8 cellular contexts compared by ENCODE assay signal in the genomic region with DNA sequence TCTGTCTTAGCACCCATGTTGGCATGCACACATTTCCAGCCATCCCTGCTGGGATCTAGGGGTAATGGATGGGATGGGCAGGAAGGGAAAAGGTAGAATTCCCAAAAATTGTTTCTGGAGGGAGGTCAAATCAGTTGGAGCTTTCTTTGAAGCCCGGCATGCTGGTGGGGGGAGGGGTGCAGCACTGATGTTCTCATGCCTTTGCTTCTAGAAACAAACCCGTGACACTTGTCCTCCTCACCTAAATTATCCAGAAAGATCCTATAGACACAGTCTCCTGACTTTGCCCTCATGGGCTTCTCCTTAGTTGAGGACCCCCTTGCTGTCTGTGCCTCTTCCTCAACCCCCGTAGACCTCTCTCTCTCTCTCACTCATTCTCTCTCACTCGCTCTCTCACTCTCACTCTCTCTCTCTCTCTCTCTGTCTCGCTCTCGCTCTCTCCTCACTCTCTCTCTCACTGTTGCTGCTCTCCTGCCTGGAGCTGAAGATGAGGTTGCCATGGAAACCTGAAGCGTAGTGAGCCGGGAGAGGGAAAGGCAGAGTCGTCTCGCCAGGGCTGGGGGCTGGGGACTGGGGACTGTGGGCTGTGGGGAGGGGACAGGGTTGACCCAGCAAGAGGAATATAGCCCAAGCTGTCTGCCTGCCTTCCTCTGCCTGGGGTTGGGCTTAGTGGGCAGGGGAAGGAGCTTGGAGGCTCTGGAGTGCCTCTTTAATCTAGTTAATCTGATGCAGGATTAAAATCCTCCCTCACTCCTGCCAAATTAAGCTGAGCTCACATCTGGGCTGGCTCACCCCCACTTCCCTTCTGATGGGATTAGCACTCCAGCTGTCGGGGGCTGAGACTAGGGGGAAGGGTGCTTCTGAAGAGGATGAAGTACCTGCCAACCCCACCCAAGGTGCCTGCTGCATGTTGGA. TPM values are rescaled to one million over a fixed set of nuclear protein-coding genes. Genes with fewer than 3 reads are reported as not detected.
DNase-seq lines count a peak whose midpoint lies in the region; ATAC-seq and TF ChIP-seq lines count a peak whose summit lies in the region.

No MANE protein-coding gene starts in this region.

- intact Hi-C loops in colonic mucosa (cut with DNase I), result loop anchor here (10.0 kb wide), 1 partner anchor 269 kb away; a partner anchor contains a TSS

- no peaks in the 10 kb centered on the region for H3K27me3 ChIP-seq in CD4-positive, CD25-positive, alpha-beta regulatory T cell (ENCODE audit: control insufficient read depth, insufficient read depth, low read length)
- no peaks in the 10 kb centered on the region for H3K27me3 ChIP-seq in colonic mucosa

- H3K36me3 ChIP-seq in CD4-positive, CD25-positive, alpha-beta regulatory T cell (ENCODE audit: control insufficient read depth, insufficient read depth, low read length), result peaks cover 71% of the 10 kb centered on the region
- H3K36me3 ChIP-seq in colonic mucosa, result no peaks in the 10 kb centered on the region

- H3K36me3 Mint-ChIP-seq in CD4-positive, CD25-positive, alpha-beta regulatory T cell, result peaks cover 30% of the 10 kb centered on the region
- H3K36me3 Mint-ChIP-seq in natural killer cell treated with Interleukin-12 subunit alpha and Interleukin-12 subunit beta and Interleukin-15 and Interleukin-18, amount 100 ng/mL, for 72 hours, result peaks cover 15% of the 10 kb centered on the region

- peak overlapping the region; percentile 21 to 79 (median 52) for H3K4me3 Mint-ChIP-seq in CD4-positive, CD25-positive, alpha-beta regulatory T cell
- peak overlapping the region; percentile 88 for H3K4me3 Mint-ChIP-seq in natural killer cell treated with Interleukin-12 subunit alpha and Interleukin-12 subunit beta and Interleukin-15 and Interleukin-18, amount 100 ng/mL, for 72 hours

- peak overlapping the region; percentile 34 for H3K27ac ChIP-seq in CD4-positive, CD25-positive, alpha-beta regulatory T cell (ENCODE audit: insufficient read depth, low read length, poor library complexity, severe bottlenecking)
- H3K27ac ChIP-seq in colonic mucosa, result peak overlapping the region; percentile 30

- H3K27ac Mint-ChIP-seq in CD4-positive, CD25-positive, alpha-beta regulatory T cell, result peak overlapping the region; percentile 89 to 92 (median 90)
- H3K27ac Mint-ChIP-seq in natural killer cell treated with Interleukin-12 subunit alpha and Interleukin-12 subunit beta and Interleukin-15 and Interleukin-18, amount 100 ng/mL, for 72 hours, result peak overlapping the region; percentile 72 to 86

- peak overlapping the region; percentile 26 for H3K4me3 ChIP-seq in CD4-positive, CD25-positive, alpha-beta regulatory T cell (ENCODE audit: low read depth, low read length)
- no peak overlapping the region for H3K4me3 ChIP-seq in colonic mucosa

- H3K9me3 ChIP-seq in CD4-positive, CD25-positive, alpha-beta regulatory T cell (ENCODE audit: control insufficient read depth in 2 of 2, low read length in 2 of 2), result no peaks in the 10 kb centered on the region
- no peaks in the 10 kb centered on the region for H3K9me3 ChIP-seq in colonic mucosa

- no peaks in the 10 kb centered on the region for H3K9me3 Mint-ChIP-seq in CD4-positive, CD25-positive, alpha-beta regulatory T cell
- H3K9me3 Mint-ChIP-seq in natural killer cell treated with Interleukin-12 subunit alpha and Interleukin-12 subunit beta and Interleukin-15 and Interleukin-18, amount 100 ng/mL, for 72 hours, result no peaks in the 10 kb centered on the region

- peak overlapping the region; percentile 1 to 59 for H3K9ac ChIP-seq in colonic mucosa (ENCODE audit: low read depth in 2 of 2, low read length in 2 of 2)

- CTCF ChIA-PET in HEK293T (lab: Yijun Ruan, JAX), result interaction anchor here (0.6 kb wide), 1 partner anchor 82 kb away, joined by 3 read pairs; no protein-coding TSS in a partner anchor

- H3K27me3 Mint-ChIP-seq in CD4-positive, CD25-positive, alpha-beta regulatory T cell, result no peaks in the 10 kb centered on the region
- no peaks in the 10 kb centered on the region for H3K27me3 Mint-ChIP-seq in natural killer cell treated with Interleukin-12 subunit alpha and Interleukin-12 subunit beta and Interleukin-15 and Interleukin-18, amount 100 ng/mL, for 72 hours

- TF ChIP-seq CTCF in colonic mucosa (IDR thresholded peaks at IDR 0.05), result no peak

- peaks cover 86% of the 10 kb centered on the region for H3K4me1 ChIP-seq in CD4-positive, CD25-positive, alpha-beta regulatory T cell (ENCODE audit: control insufficient read depth, insufficient read depth, low read length, poor library complexity, severe bottlenecking)
- peaks cover 35% of the 10 kb centered on the region for H3K4me1 ChIP-seq in colonic mucosa

- no peak for ATAC-seq in CD4-positive, CD25-positive, alpha-beta regulatory T cell (ENCODE audit: low read depth in 2 of 2)
- no peak for ATAC-seq in natural killer cell treated with Interleukin-12 subunit alpha and Interleukin-12 subunit beta and Interleukin-15 and Interleukin-18, amount 100 ng/mL, for 72 hours
- ATAC-seq in HG03342 (IDR thresholded peaks at IDR 0.05; ENCODE audit: unreplicated experiment) (no peak), GM18909 (IDR thresholded peaks at IDR 0.05; ENCODE audit: poor library complexity, unreplicated experiment) (no peak)

- peaks cover 7 to 91% (median 60%) of the 10 kb centered on the region in 4 donors for H3K4me1 Mint-ChIP-seq in CD4-positive, CD25-positive, alpha-beta regulatory T cell
- peaks cover 67 to 76% of the 10 kb centered on the region in 2 donors for H3K4me1 Mint-ChIP-seq in natural killer cell treated with Interleukin-12 subunit alpha and Interleukin-12 subunit beta and Interleukin-15 and Interleukin-18, amount 100 ng/mL, for 72 hours (ENCODE audit: low read depth in 2 of 2)

- DNase-seq in CD4-positive, CD25-positive, alpha-beta regulatory T cell, result no peak
- peak; percentile 56 for DNase-seq in NCI-H1694 (lab: John Stamatoyannopoulos, UW)
- DNase-seq in colonic mucosa, result no peak
- DNase-seq in natural killer cell treated with Interleukin-12 subunit alpha and Interleukin-12 subunit beta and Interleukin-15 and Interleukin-18, amount 100 ng/mL, for 72 hours (ENCODE audit: low spot score), result no peak
- DNase-seq in HEK293T (ENCODE audit: extremely low spot score), result no peak
- no peak for DNase-seq in KG1 (lab: John Stamatoyannopoulos, UW)

- POLR2A ChIA-PET in HEK293T (lab: Yijun Ruan, JAX), result interaction anchor here (1.2 to 4.3 kb wide), 3 partner anchors 16 to 61 kb away, joined by 3 to 24 read pairs (median 4); a partner anchor contains a TSS

TF ChIP-seq in HEK293T, 16 proteins besides CTCF, POLR2A, EP300 and RAD21:
- no peak for TF ChIP-seq FOXA1 (IDR thresholded peaks at IDR 0.05)
- TF ChIP-seq BHLHE40 (IDR thresholded peaks at IDR 0.05; ENCODE audit: borderline replicate concordance), result no peak
- no peak for TF ChIP-seq FOXK2 (IDR thresholded peaks at IDR 0.05)
- no peak for TF ChIP-seq SP1 (IDR thresholded peaks at IDR 0.05)
- TF ChIP-seq FOXM1 (IDR thresholded peaks at IDR 0.05; ENCODE audit: borderline replicate concordance), result no peak
- TF ChIP-seq HDGF (IDR thresholded peaks at IDR 0.05; ENCODE audit: borderline replicate concordance), result no peak
- TF ChIP-seq ZNF384 (IDR thresholded peaks at IDR 0.05), result no peak
- no peak for TF ChIP-seq LEF1 (IDR thresholded peaks at IDR 0.05; ENCODE audit: borderline replicate concordance)

RNA-seq across cellular contexts. Expression of a gene that starts 16.1 kb away (rescaled TPM):
- total RNA-seq in CD4-positive, CD25-positive, alpha-beta regulatory T cell, result 154 TPM
- 10 to 100 TPM; 50.3 to 77.3 (median 62.8) TPM for polyA plus RNA-seq in CD4-positive, CD25-positive, alpha-beta regulatory T cell
- total RNA-seq in colonic mucosa, result 100 to 1,000 TPM; 297 to 330 TPM
- 100 to 1,000 TPM; 214 to 390 TPM for total RNA-seq in natural killer cell treated with Interleukin-12 subunit alpha and Interleukin-12 subunit beta and Interleukin-15 and Interleukin-18, amount 100 ng/mL, for 72 hours

RNA-seq across cellular contexts. Expression of a gene that starts 32.5 kb away (rescaled TPM):
- total RNA-seq in CD4-positive, CD25-positive, alpha-beta regulatory T cell, result 1,411 TPM
- polyA plus RNA-seq in CD4-positive, CD25-positive, alpha-beta regulatory T cell, result 1,000 to 10,000 TPM; 1,034 to 1,357 (median 1,206) TPM
- total RNA-seq in colonic mucosa, result 100 to 1,000 TPM; 845 to 956 TPM
- total RNA-seq in natural killer cell treated with Interleukin-12 subunit alpha and Interleukin-12 subunit beta and Interleukin-15 and Interleukin-18, amount 100 ng/mL, for 72 hours, result 1,000 to 10,000 TPM; 1,120 to 1,259 TPM
